ENCODE assay signal across 22 cellular contexts in the genomic region with DNA sequence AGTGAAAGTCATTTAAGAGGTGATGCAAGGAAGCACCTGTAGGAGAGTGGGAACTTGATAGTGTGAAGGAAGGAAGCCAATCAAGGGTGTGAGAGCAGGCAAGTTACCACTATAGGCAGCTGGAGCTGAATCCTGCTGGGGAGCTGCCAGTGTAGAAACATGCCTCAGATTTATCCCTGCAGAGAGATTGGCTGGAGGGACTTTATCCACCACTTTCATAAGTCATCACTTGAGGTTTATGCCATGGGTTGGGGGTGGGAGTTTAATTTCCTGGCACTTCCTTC.
DNase-seq lines count a peak whose midpoint lies in the region; ATAC-seq, FAIRE-seq and TF ChIP-seq lines count a peak whose summit lies in the region.
"Had no signal": no experiment of that assay in that cellular context is flagged by ENCODE, and none has a peak within 500 bp of the region (broad histone marks: within the 10 kb centered on the region; RNA-seq: fewer than 3 reads in every experiment).

No MANE protein-coding gene starts in this region.

- H3K4me3 ChIP-seq in endothelial cell of umbilical vein (replicated peaks in 1 of 3; ENCODE audit: insufficient read depth in 1 of 3, low read depth in 1 of 3, low read length in 3 of 3) (no peak overlapping the region), HAP-1 (no peak overlapping the region)
- H3K4me3 ChIP-seq: hepatocyte, thoracic aorta had no signal

- no peaks in the 10 kb centered on the region for H3K27me3 Mint-ChIP-seq in MCF 10A (ENCODE audit: insufficient read depth, unreplicated experiment)
- H3K27me3 Mint-ChIP-seq: CD4-positive, alpha-beta T cell had no signal

- intact Hi-C loops in endothelial cell of umbilical vein (cut with micrococcal nuclease) (no loop called here), MCF 10A (cut with micrococcal nuclease) (no loop called here)

- H3K9me3 ChIP-seq in endothelial cell of umbilical vein (replicated peaks; ENCODE audit: control insufficient read depth, insufficient read depth, low read length) (no peaks in the 10 kb centered on the region), HAP-1 (no peaks in the 10 kb centered on the region)
- H3K9me3 ChIP-seq: thoracic aorta had no signal

- no peak for FAIRE-seq in endothelial cell of umbilical vein (lab: Jason Lieb, UNC)

- CTCF ChIA-PET in endothelial cell of umbilical vein (lab: Charles Lee) (no interaction called here), MCF 10A (lab: Yijun Ruan, JAX) (interaction anchor here (1.1 kb wide), 1 partner anchor 20 kb away, joined by 3 read pairs; no protein-coding TSS in a partner anchor)

- DNase-seq in endothelial cell of umbilical vein (ENCODE audit: low read depth, low spot score), result peak; percentile 74
- DNase-seq in HAP-1 (ENCODE audit: low spot score in 2 of 2), result no peak
- DNase-seq in NCI-H446 treated with DMSO at 0.1 percent for 48 hours (lab: John Stamatoyannopoulos, UW), result no peak
- no peak for DNase-seq in MCF 10A (ENCODE audit: unreplicated experiment)
- DNase-seq in NCI-H2107 treated with DMSO at 0.1 percent for 48 hours (lab: John Stamatoyannopoulos, UW; ENCODE audit: unreplicated experiment), result no peak
- DNase-seq: activated CD4-positive, CD25-positive, alpha-beta regulatory T cell treated with anti-CD3 and anti-CD28 coated beads, Interleukin-2, amount 50 U/mL, for 72 hours; activated naive CD4-positive, alpha-beta T cell treated with anti-CD3 and anti-CD28 coated beads, Interleukin-2, amount 50 U/mL, for 16 hours; activated T-cell treated with anti-CD3 and anti-CD28 coated beads, Interleukin-2, amount 50 U/mL, for 48 hours; aorta; CD4-positive, alpha-beta T cell; central memory CD4-positive, alpha-beta T cell; foreskin melanocyte; GF-D8; NCI-H1436; NCI-H526 treated with DMSO at 0.1 percent for 48 hours; nephron progenitor cell; stimulated activated naive CD4-positive, alpha-beta T cell had no signal

- H3K27me3 ChIP-seq in endothelial cell of umbilical vein (ENCODE audit: control insufficient read depth in 2 of 2, insufficient read depth in 2 of 2, low read length in 2 of 2), result no peaks in the 10 kb centered on the region
- no peaks in the 10 kb centered on the region for H3K27me3 ChIP-seq in HAP-1 (ENCODE audit: low read depth)
- H3K27me3 ChIP-seq: hepatocyte had no signal

- no peaks in the 10 kb centered on the region for H3K36me3 ChIP-seq in endothelial cell of umbilical vein (ENCODE audit: control insufficient read depth in 2 of 2, extremely low read depth in 1 of 2, insufficient read depth in 2 of 2, low read length in 2 of 2)
- H3K36me3 ChIP-seq in HAP-1 (replicated peaks), result no peaks in the 10 kb centered on the region
- H3K36me3 ChIP-seq: thoracic aorta had no signal

- no peak overlapping the region for H3K9ac ChIP-seq in endothelial cell of umbilical vein (replicated peaks; ENCODE audit: extremely low read depth, insufficient read depth, low read length)

- H3K4me1 Mint-ChIP-seq in MCF 10A (ENCODE audit: insufficient read depth, unreplicated experiment), result peaks cover 32% of the 10 kb centered on the region

- H4K20me1 ChIP-seq in endothelial cell of umbilical vein (replicated peaks; ENCODE audit: control insufficient read depth, extremely low read depth, insufficient read depth, low read length), result no peaks in the 10 kb centered on the region

- TF ChIP-seq CTCF in endothelial cell of umbilical vein (IDR thresholded peaks at IDR 0.05; ENCODE audit: extremely low read depth in 1 of 2, insufficient read depth in 1 of 2, low read depth in 1 of 2, low read length in 2 of 2) (no peak), MCF 10A (IDR thresholded peaks at IDR 0.05; ENCODE audit: unreplicated experiment) (no peak)

- H3K79me2 ChIP-seq in endothelial cell of umbilical vein (ENCODE audit: control insufficient read depth, insufficient read depth, low read length), result no peaks in the 10 kb centered on the region
- H3K79me2 ChIP-seq: hepatocyte had no signal

- ATAC-seq in GM18868 (IDR thresholded peaks at IDR 0.05; ENCODE audit: unreplicated experiment) (peak; percentile 10), GM21717 (IDR thresholded peaks at IDR 0.05; ENCODE audit: unreplicated experiment) (peak; percentile 27), HG03060 (IDR thresholded peaks at IDR 0.05; ENCODE audit: low read depth, unreplicated experiment) (peak; percentile 2)

- H3K4me3 Mint-ChIP-seq in MCF 10A (ENCODE audit: unreplicated experiment), result no peak overlapping the region
- H3K4me3 Mint-ChIP-seq: CD4-positive, alpha-beta T cell; nephron progenitor cell had no signal

- H2AFZ ChIP-seq in endothelial cell of umbilical vein (ENCODE audit: low read depth, low read length), result no peak overlapping the region
- H2AFZ ChIP-seq: hepatocyte had no signal

- H3K9me3 Mint-ChIP-seq in MCF 10A (ENCODE audit: unreplicated experiment), result no peaks in the 10 kb centered on the region
- H3K9me3 Mint-ChIP-seq: CD4-positive, alpha-beta T cell; nephron progenitor cell had no signal

- in situ Hi-C loops in HAP-1 (cut with MboI; ENCODE audit: low sequenced_read_pairs), result no loop called here

- dilution Hi-C loops in endothelial cell of umbilical vein (cut with MboI; ENCODE audit: extremely low pct_ligation_motif_present, low sequenced_read_pairs), result no loop called here

- POLR2A ChIA-PET in endothelial cell of umbilical vein (lab: Charles Lee) (no interaction called here), MCF 10A (lab: Yijun Ruan, JAX) (no interaction called here)

- no peak overlapping the region for H3K4me2 ChIP-seq in endothelial cell of umbilical vein (ENCODE audit: insufficient read depth, low read length)
- H3K4me2 ChIP-seq: hepatocyte had no signal

- H3K36me3 Mint-ChIP-seq in MCF 10A (ENCODE audit: insufficient read depth, unreplicated experiment), result no peaks in the 10 kb centered on the region

- TF ChIP-seq POLR2A in endothelial cell of umbilical vein (IDR thresholded peaks at IDR 0.05; ENCODE audit: low read depth, low read length), result no peak

- peaks cover 20% of the 10 kb centered on the region for H3K4me1 ChIP-seq in endothelial cell of umbilical vein (ENCODE audit: control insufficient read depth, extremely low read depth, insufficient read depth, low read length)
- no peaks in the 10 kb centered on the region for H3K4me1 ChIP-seq in HAP-1

- no peak overlapping the region for H3K27ac ChIP-seq in endothelial cell of umbilical vein (ENCODE audit: insufficient read depth, low read depth, low read length)
- H3K27ac ChIP-seq: hepatocyte, thoracic aorta had no signal

- BruUV-seq in endothelial cell of umbilical vein (replicated peaks; lab: Mats Ljungman, UMichigan), result no TSS peak
- no TSS peak for BruUV-seq in MCF 10A (replicated peaks; lab: Mats Ljungman, UMichigan)

- H3K9me1 ChIP-seq in endothelial cell of umbilical vein (replicated peaks; ENCODE audit: control insufficient read depth, extremely low read depth, insufficient read depth, low read length), result no peaks in the 10 kb centered on the region

- H3K27ac Mint-ChIP-seq in MCF 10A (ENCODE audit: low read depth, unreplicated experiment), result no peak overlapping the region
- H3K27ac Mint-ChIP-seq: CD4-positive, alpha-beta T cell; nephron progenitor cell had no signal

TF ChIP-seq in endothelial cell of umbilical vein, 7 proteins besides CTCF, POLR2A, EP300 and RAD21:
- no peak for TF ChIP-seq MAX (IDR thresholded peaks at IDR 0.05; ENCODE audit: insufficient read depth, insufficient read length)
- no peak for TF ChIP-seq POLR2AphosphoS5 (IDR thresholded peaks at IDR 0.05; ENCODE audit: insufficient read depth, low read depth, low read length)
- no peak for TF ChIP-seq MYC (IDR thresholded peaks at IDR 0.05; ENCODE audit: low read depth, low read length)
- TF ChIP-seq GATA2 (IDR thresholded peaks at IDR 0.05; ENCODE audit: insufficient read depth, insufficient read length, low read depth, low read length), result no peak
- no peak for TF ChIP-seq JUN (IDR thresholded peaks at IDR 0.05; ENCODE audit: borderline replicate concordance, insufficient read depth, insufficient read length, low read depth)
- TF ChIP-seq EZH2 (IDR thresholded peaks at IDR 0.05; ENCODE audit: borderline replicate concordance, low read depth, low read length, severe bottlenecking), result no peak
- no peak for TF ChIP-seq FOS (IDR thresholded peaks at IDR 0.05; ENCODE audit: borderline replicate concordance, insufficient read depth, low read length)
